21 cellular contexts compared by ENCODE assay signal in genomic region chr15:35089556-35089955, GRCh38. TPM values are rescaled to one million over a fixed set of nuclear protein-coding genes. Genes with fewer than 3 reads are reported as not detected.
DNase-seq lines count a peak whose midpoint lies in the region; ATAC-seq and TF ChIP-seq lines count a peak whose summit lies in the region.
"Had no signal": no experiment of that assay in that cellular context is flagged by ENCODE, and none has a peak within 500 bp of the region (broad histone marks: within the 10 kb centered on the region; RNA-seq: fewer than 3 reads in every experiment).

No MANE protein-coding gene starts in this region.

- no peak overlapping the region for H3K4me3 Mint-ChIP-seq in mesothelial cell of epicardium
- H3K4me3 Mint-ChIP-seq: B cell; CD4-positive, CD25-positive, alpha-beta regulatory T cell; CD8-positive, alpha-beta T cell had no signal

- H3K4me1 ChIP-seq in GM23248 (ENCODE audit: insufficient read depth) (peaks cover 11% of the 10 kb centered on the region; the same call in 1 of the 2 replicates), RWPE2 (ENCODE audit: insufficient read depth, poor library complexity, severe bottlenecking) (no peaks in the 10 kb centered on the region)
- H3K4me1 ChIP-seq: BLaER1, Caco-2 had no signal

- peak overlapping the region; percentile 12 for H3K4me2 ChIP-seq in GM23248 (ENCODE audit: unreplicated experiment)
- H3K4me2 ChIP-seq: BLaER1 had no signal

- no peaks in the 10 kb centered on the region for H4K20me1 ChIP-seq in GM23248 (ENCODE audit: insufficient read depth)
- H4K20me1 ChIP-seq: BLaER1 had no signal

- H3K27me3 ChIP-seq in GM23248 (replicated peaks; ENCODE audit: insufficient read depth) = no peaks in the 10 kb centered on the region
- H3K27me3 ChIP-seq in RWPE2 (ENCODE audit: insufficient read depth, poor library complexity, severe bottlenecking) = no peaks in the 10 kb centered on the region
- H3K27me3 ChIP-seq: BLaER1 had no signal

- ATAC-seq in RWPE2 (ENCODE audit: low read depth) = peak; percentile 66; the same call in 2 of the 3 replicates
- no peak for ATAC-seq in GM21390 (IDR thresholded peaks at IDR 0.05; ENCODE audit: unreplicated experiment)
- ATAC-seq: CD8-positive, alpha-beta T cell had no signal

- H3F3A ChIP-seq in GM23248 (ENCODE audit: insufficient read depth) = no peaks in the 10 kb centered on the region

- H3K79me2 ChIP-seq in GM23248 (ENCODE audit: insufficient read depth) = no peaks in the 10 kb centered on the region

- no peaks in the 10 kb centered on the region; the same call in 1 of the 2 replicates for H3K9me2 ChIP-seq in GM23248 (ENCODE audit: insufficient read depth)

- H3K9me3 ChIP-seq in GM23248 (ENCODE audit: low read depth) = no peaks in the 10 kb centered on the region
- no peaks in the 10 kb centered on the region for H3K9me3 ChIP-seq in RWPE2 (ENCODE audit: severe bottlenecking)
- H3K9me3 ChIP-seq: BLaER1, Caco-2 had no signal

- H3K27me3 Mint-ChIP-seq in mesothelial cell of epicardium (ENCODE audit: low read depth) = no peaks in the 10 kb centered on the region
- H3K27me3 Mint-ChIP-seq: B cell had no signal

- H3K9ac ChIP-seq in GM23248 = no peak overlapping the region
- H3K9ac ChIP-seq: BLaER1 had no signal

- H3K4me3 ChIP-seq in GM23248 (no peak overlapping the region), RWPE2 (ENCODE audit: severe bottlenecking) (no peak overlapping the region), epithelial cell of esophagus (ENCODE audit: low read length) (no peak overlapping the region)
- H3K4me3 ChIP-seq: BLaER1 had no signal

- H3K36me3 Mint-ChIP-seq in mesothelial cell of epicardium = peaks cover 8% of the 10 kb centered on the region
- H3K36me3 Mint-ChIP-seq: CD4-positive, CD25-positive, alpha-beta regulatory T cell; CD8-positive, alpha-beta T cell had no signal

- TF ChIP-seq CTCF in RWPE2 (IDR thresholded peaks at IDR 0.05; ENCODE audit: poor library complexity, severe bottlenecking) (no peak), epithelial cell of esophagus (IDR thresholded peaks at IDR 0.05; ENCODE audit: insufficient read depth, low read depth, low read length, missing control alignments) (no peak), mesothelial cell of epicardium (IDR thresholded peaks at IDR 0.05; ENCODE audit: unreplicated experiment) (no peak)

- no peak for DNase-seq in GM23248
- DNase-seq in RWPE2 (ENCODE audit: low spot score) = no peak
- peak; percentile 7 for DNase-seq in epithelial cell of esophagus (ENCODE audit: low read depth)
- no peak for DNase-seq in mesothelial cell of epicardium (ENCODE audit: low spot score in 2 of 2, unreplicated experiment in 2 of 2)
- DNase-seq in foreskin melanocyte = no peak
- DNase-seq in NCI-H2196 (lab: John Stamatoyannopoulos, UW; ENCODE audit: unreplicated experiment) = no peak
- no peak for DNase-seq in activated CD8-positive, alpha-beta memory T cell treated with anti-CD3 and anti-CD28 coated beads, Interleukin-2, amount 50 U/mL, for 4 hours
- DNase-seq: Caco-2; CD4-positive, CD25-positive, alpha-beta regulatory T cell; CD8-positive, alpha-beta T cell; DMS 273 treated with DMSO at 0.1 percent for 48 hours; DMS79; EL; GF-D8; H7; HCEC 1CT had no signal

- peak overlapping the region; percentile 73 for H3K27ac Mint-ChIP-seq in mesothelial cell of epicardium
- H3K27ac Mint-ChIP-seq: B cell; CD4-positive, CD25-positive, alpha-beta regulatory T cell; CD8-positive, alpha-beta T cell had no signal

- H3K27ac ChIP-seq in GM23248 = no peak overlapping the region
- no peak overlapping the region for H3K27ac ChIP-seq in RWPE2 (ENCODE audit: poor library complexity, severe bottlenecking)
- H3K27ac ChIP-seq: 22Rv1, BLaER1, C4-2B had no signal

- H3K9me3 Mint-ChIP-seq in mesothelial cell of epicardium = peaks cover 5% of the 10 kb centered on the region
- H3K9me3 Mint-ChIP-seq: CD8-positive, alpha-beta T cell had no signal

- no peak overlapping the region for H2AFZ ChIP-seq in GM23248

- WGBS in GM23248 (ENCODE audit: low coverage in 1 of 2, low lambda C conversion rate in 2 of 2, missing lambda C conversion rate in 2 of 2), 2 experiments = 26 to 40% methylated on average over 2 of the region's 2 CpGs

- peaks cover 53% of the 10 kb centered on the region for H3K4me1 Mint-ChIP-seq in mesothelial cell of epicardium
- H3K4me1 Mint-ChIP-seq: B cell; CD4-positive, CD25-positive, alpha-beta regulatory T cell had no signal

- in situ Hi-C loops in GM23248 (cut with MboI) = no loop called here

- H3K36me3 ChIP-seq in GM23248 (ENCODE audit: low read depth) (no peaks in the 10 kb centered on the region), RWPE2 (ENCODE audit: low read depth) (no peaks in the 10 kb centered on the region)
- H3K36me3 ChIP-seq: BLaER1 had no signal

RNA-seq across cellular contexts. Expression of gene NANOGP8, which starts 4.5 kb away (rescaled TPM):
- not detected in 2 replicates for total RNA-seq in GM23248 (2014; rRNA removed; shearing (Covaris generic))
- polyA plus RNA-seq in GM23248 (2016; fragmentation: Nextera tagmentation; extraction: Ambion mirVana) = not detected in 2 replicates
- total RNA-seq in mesothelial cell of epicardium = 0.86 to 1.2 TPM (median 0.91 TPM) in 3 replicates
- total RNA-seq: B cell; Caco-2; CD4-positive, CD25-positive, alpha-beta regulatory T cell; CD8-positive, alpha-beta T cell had no signal
- polyA plus RNA-seq: CD4-positive, CD25-positive, alpha-beta regulatory T cell had no signal
